In genomic region chr7:34315032-34315431, GRCh38 we compare ENCODE assay signal across 19 cellular contexts.
DNase-seq lines count a peak whose midpoint lies in the region; ATAC-seq and TF ChIP-seq lines count a peak whose summit lies in the region.
"Had no signal": no experiment of that assay in that cellular context is flagged by ENCODE, and none has a peak within 500 bp of the region (broad histone marks: within the 10 kb centered on the region; RNA-seq: fewer than 3 reads in every experiment).

No MANE protein-coding gene starts in this region.

- H3K27ac Mint-ChIP-seq in activated CD8-positive, alpha-beta T cell treated with anti-CD3 and anti-CD28 coated beads for 36 hours = no peak overlapping the region
- H3K27ac Mint-ChIP-seq: CD4-positive, alpha-beta memory T cell had no signal

- H3K9me3 Mint-ChIP-seq in activated CD8-positive, alpha-beta T cell treated with anti-CD3 and anti-CD28 coated beads for 36 hours = peaks cover 9% of the 10 kb centered on the region

- H3K9me2 ChIP-seq in SK-N-SH = no peaks in the 10 kb centered on the region; the same call in 1 of the 2 replicates

- peak; percentile 47 to 90 for TF ChIP-seq EP300 in SK-N-SH (IDR thresholded peaks at IDR 0.05; ENCODE audit: borderline replicate concordance in 1 of 2, low read depth in 1 of 2, low read length in 1 of 2)

- peak; percentile 91 for DNase-seq in GM04503 (ENCODE audit: low read depth)
- DNase-seq in SK-N-SH = no peak
- DNase-seq in fibroblast of mammary gland (ENCODE audit: low read depth) = peak; percentile 82
- DNase-seq in smooth muscle cell (lab: John Stamatoyannopoulos, UW; ENCODE audit: unreplicated experiment) = no peak
- no peak for DNase-seq in heart right ventricle
- no peak for DNase-seq in activated CD8-positive, alpha-beta T cell treated with anti-CD3 and anti-CD28 coated beads for 36 hours
- DNase-seq: CD4-positive, alpha-beta memory T cell; left cardiac atrium; midbrain; MM.1S; NCI-H187; NCI-H446; stimulated activated naive CD4-positive, alpha-beta T cell; transverse colon had no signal

- TF ChIP-seq RAD21 in SK-N-SH (IDR thresholded peaks at IDR 0.05; ENCODE audit: low read length) = no peak

- TF ChIP-seq CTCF in SK-N-SH (IDR thresholded peaks at IDR 0.05) = no peak
- no peak for TF ChIP-seq CTCF in fibroblast of mammary gland (conservative IDR thresholded peaks at IDR 0.05; ENCODE audit: control insufficient read depth, insufficient read depth, low read depth, low read length)
- no peak for TF ChIP-seq CTCF in smooth muscle cell (IDR thresholded peaks at IDR 0.05; ENCODE audit: borderline replicate concordance, insufficient read depth, poor library complexity, severe bottlenecking)
- no peak for TF ChIP-seq CTCF in heart right ventricle (IDR thresholded peaks at IDR 0.05)
- TF ChIP-seq CTCF in activated CD8-positive, alpha-beta T cell treated with anti-CD3 and anti-CD28 coated beads for 36 hours (IDR thresholded peaks at IDR 0.05) = no peak

- no peaks in the 10 kb centered on the region for H3K27me3 Mint-ChIP-seq in activated CD8-positive, alpha-beta T cell treated with anti-CD3 and anti-CD28 coated beads for 36 hours

- H3K36me3 Mint-ChIP-seq in activated CD8-positive, alpha-beta T cell treated with anti-CD3 and anti-CD28 coated beads for 36 hours (ENCODE audit: low read depth) = no peaks in the 10 kb centered on the region
- H3K36me3 Mint-ChIP-seq: CD4-positive, alpha-beta memory T cell; neural progenitor cell had no signal

- H3K9me3 ChIP-seq in SK-N-SH = no peaks in the 10 kb centered on the region
- no peaks in the 10 kb centered on the region for H3K9me3 ChIP-seq in smooth muscle cell (replicated peaks; ENCODE audit: low read depth)
- H3K9me3 ChIP-seq in heart right ventricle = peaks cover 0 to 24% (median 6%) of the 10 kb centered on the region in 11 donors

- H4K20me1 ChIP-seq in SK-N-SH (ENCODE audit: insufficient read depth) (no peaks in the 10 kb centered on the region), smooth muscle cell (ENCODE audit: low read depth) (no peaks in the 10 kb centered on the region)

- H3F3A ChIP-seq in SK-N-SH (replicated peaks; ENCODE audit: insufficient read depth) (peaks cover 10% of the 10 kb centered on the region), smooth muscle cell (ENCODE audit: low read depth) (no peaks in the 10 kb centered on the region)

- intact Hi-C loops in heart right ventricle (cut with DNase I) = no loop called here
- intact Hi-C loops in activated CD8-positive, alpha-beta T cell treated with anti-CD3 and anti-CD28 coated beads for 36 hours (cut with micrococcal nuclease) = no loop called here

- no peaks in the 10 kb centered on the region for H3K79me2 ChIP-seq in SK-N-SH (ENCODE audit: insufficient read depth)
- no peaks in the 10 kb centered on the region for H3K79me2 ChIP-seq in smooth muscle cell (ENCODE audit: low read depth)

- H3K9ac ChIP-seq in SK-N-SH (peak overlapping the region; percentile 28; the same call in 1 of the 2 replicates), smooth muscle cell (ENCODE audit: low read depth) (no peak overlapping the region)
- H3K9ac ChIP-seq: neural progenitor cell had no signal

- H3K36me3 ChIP-seq in SK-N-SH (replicated peaks in 1 of 2; ENCODE audit: control insufficient read depth in 1 of 2, insufficient read depth in 2 of 2, low read length in 1 of 2) = no peaks in the 10 kb centered on the region
- H3K36me3 ChIP-seq in smooth muscle cell (ENCODE audit: low read depth) = peaks cover 4% of the 10 kb centered on the region
- no peaks in the 10 kb centered on the region for H3K36me3 ChIP-seq in heart right ventricle
- H3K36me3 ChIP-seq: transverse colon had no signal

- CTCF ChIA-PET in SK-N-SH (lab: Yijun Ruan, JAX) = interaction anchor here (1.8 kb wide), 1 partner anchor 80 kb away, joined by 4 read pairs; no protein-coding TSS in a partner anchor
- CTCF ChIA-PET in activated CD8-positive, alpha-beta T cell treated with anti-CD3 and anti-CD28 coated beads for 36 hours (lab: Charles Lee) = no interaction called here

- H3K4me1 Mint-ChIP-seq in activated CD8-positive, alpha-beta T cell treated with anti-CD3 and anti-CD28 coated beads for 36 hours (ENCODE audit: low read depth) = no peaks in the 10 kb centered on the region
- H3K4me1 Mint-ChIP-seq: CD4-positive, alpha-beta memory T cell; neural progenitor cell had no signal

- H3K27me3 ChIP-seq in SK-N-SH (ENCODE audit: insufficient read depth) (no peaks in the 10 kb centered on the region), smooth muscle cell (ENCODE audit: low read depth) (no peaks in the 10 kb centered on the region), heart right ventricle (no peaks in the 10 kb centered on the region)
- H3K27me3 ChIP-seq: neural progenitor cell, transverse colon had no signal

- POLR2A ChIA-PET in SK-N-SH (lab: Yijun Ruan, JAX) = no interaction called here
- POLR2A ChIA-PET in activated CD8-positive, alpha-beta T cell treated with anti-CD3 and anti-CD28 coated beads for 36 hours (lab: Charles Lee) = no interaction called here

- ATAC-seq in GM21529 (IDR thresholded peaks at IDR 0.05; ENCODE audit: unreplicated experiment) (no peak), heart right ventricle (no peak), GM19351 (IDR thresholded peaks at IDR 0.05; ENCODE audit: unreplicated experiment) (no peak)
- no peak for ATAC-seq in activated CD8-positive, alpha-beta T cell treated with anti-CD3 and anti-CD28 coated beads for 36 hours
- ATAC-seq: left cardiac atrium, Right ventricle myocardium inferior had no signal

- H3K4me1 ChIP-seq in SK-N-SH (ENCODE audit: control insufficient read depth in 1 of 2, insufficient read depth in 2 of 2, low read depth in 1 of 2, low read length in 1 of 2) = peaks cover 0 to 18% of the 10 kb centered on the region in 2 experiments; a peak in 2 of 4 replicates
- no peaks in the 10 kb centered on the region for H3K4me1 ChIP-seq in smooth muscle cell (ENCODE audit: low read depth)
- H3K4me1 ChIP-seq in heart right ventricle = no peaks in the 10 kb centered on the region
- H3K4me1 ChIP-seq: neural progenitor cell, transverse colon had no signal

- H3K4me3 Mint-ChIP-seq in activated CD8-positive, alpha-beta T cell treated with anti-CD3 and anti-CD28 coated beads for 36 hours = no peak overlapping the region
- H3K4me3 Mint-ChIP-seq: CD4-positive, alpha-beta memory T cell; neural progenitor cell had no signal

- no peak overlapping the region for H3K4me3 ChIP-seq in SK-N-SH (ENCODE audit: low read depth in 2 of 2, low read length in 1 of 2)
- H3K4me3 ChIP-seq in fibroblast of mammary gland (ENCODE audit: control insufficient read depth, low read depth, low read length) = no peak overlapping the region
- no peak overlapping the region for H3K4me3 ChIP-seq in smooth muscle cell
- no peak overlapping the region for H3K4me3 ChIP-seq in heart right ventricle
- H3K4me3 ChIP-seq: neural progenitor cell, transverse colon had no signal

- H3K27ac ChIP-seq in SK-N-SH (ENCODE audit: low read depth in 2 of 2, low read length in 1 of 2) (peak overlapping the region; percentile 51 to 73; a peak in 3 of 4 replicates), smooth muscle cell (ENCODE audit: low read depth) (peak overlapping the region; percentile 46), heart right ventricle (no peak overlapping the region)
- H3K27ac ChIP-seq: neural progenitor cell, transverse colon, VCaP had no signal

- no peak overlapping the region; the same call in 1 of the 2 replicates for H3K4me2 ChIP-seq in SK-N-SH
- no peak overlapping the region for H3K4me2 ChIP-seq in smooth muscle cell
- H3K4me2 ChIP-seq: neural progenitor cell had no signal

- H2AFZ ChIP-seq in SK-N-SH (ENCODE audit: low read depth) (no peak overlapping the region; the same call in 1 of the 2 replicates), smooth muscle cell (ENCODE audit: low read depth) (no peak overlapping the region)
- H2AFZ ChIP-seq: neural progenitor cell had no signal

TF ChIP-seq in SK-N-SH, 30 proteins besides CTCF, POLR2A, EP300 and RAD21 (continues in another document):
- peak; percentile 93 for TF ChIP-seq RXRA (IDR thresholded peaks at IDR 0.05; ENCODE audit: borderline replicate concordance, low read depth)
- TF ChIP-seq EZH2phosphoT487 (IDR thresholded peaks at IDR 0.05; ENCODE audit: borderline replicate concordance, low read depth) = no peak
- peak; percentile 30; the same call in 1 of the 2 replicates for TF ChIP-seq MAX (IDR thresholded peaks at IDR 0.05; ENCODE audit: low read depth)
- peak; percentile 24; the same call in 1 of the 2 replicates for TF ChIP-seq YY1 (IDR thresholded peaks at IDR 0.05; ENCODE audit: low read depth)
- peak; percentile 77 for TF ChIP-seq FOSL2 (IDR thresholded peaks at IDR 0.05; ENCODE audit: borderline replicate concordance, low read depth)
- TF ChIP-seq TCF12 (IDR thresholded peaks at IDR 0.05) = peak; percentile 83
- TF ChIP-seq NRF1 (IDR thresholded peaks at IDR 0.05; ENCODE audit: low read depth, low read length) = no peak
- no peak for TF ChIP-seq RCOR1 (IDR thresholded peaks at IDR 0.05; ENCODE audit: low read length)
- peak; percentile 86 for TF ChIP-seq JUND (IDR thresholded peaks at IDR 0.05)
- TF ChIP-seq, protein P1, sequence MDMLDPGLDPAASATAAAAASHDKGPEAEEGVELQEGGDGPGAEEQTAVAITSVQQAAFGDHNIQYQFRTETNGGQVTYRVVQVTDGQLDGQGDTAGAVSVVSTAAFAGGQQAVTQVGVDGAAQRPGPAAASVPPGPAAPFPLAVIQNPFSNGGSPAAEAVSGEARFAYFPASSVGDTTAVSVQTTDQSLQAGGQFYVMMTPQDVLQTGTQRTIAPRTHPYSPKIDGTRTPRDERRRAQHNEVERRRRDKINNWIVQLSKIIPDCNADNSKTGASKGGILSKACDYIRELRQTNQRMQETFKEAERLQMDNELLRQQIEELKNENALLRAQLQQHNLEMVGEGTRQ (IDR thresholded peaks at IDR 0.05; ENCODE audit: borderline replicate concordance, low read depth, low read length) = no peak
- TF ChIP-seq POLR2AphosphoS5 (IDR thresholded peaks at IDR 0.05; ENCODE audit: low read depth, low read length) = no peak
- no peak for TF ChIP-seq TAF1 (IDR thresholded peaks at IDR 0.05; ENCODE audit: borderline replicate concordance, low read depth, low read length)
- peak; percentile 89 for TF ChIP-seq TEAD4 (IDR thresholded peaks at IDR 0.05; ENCODE audit: borderline replicate concordance, insufficient read depth)
- peak; percentile 67 for TF ChIP-seq NFIC (IDR thresholded peaks at IDR 0.05; ENCODE audit: borderline replicate concordance)

Comparison
In these comparisons a context has a peak if more than half of its experiments do, and no peak if none do; other contexts are left out.
1. DNase-seq: peak in GM04503 (single experiment) and fibroblast of mammary gland (single experiment); none in SK-N-SH (single experiment), smooth muscle cell (single experiment), heart right ventricle (0 of 2) and activated CD8-positive, alpha-beta T cell treated with anti-CD3 and anti-CD28 coated beads for 36 hours (single experiment).
2. H3K27ac ChIP-seq: peak in SK-N-SH (2 of 2) and smooth muscle cell (single experiment); none in heart right ventricle (0 of 10).